13 cellular contexts compared by ENCODE assay signal in genomic region chr17:1435326-1435725, GRCh38.
"Had no signal": no experiment of that assay in that cellular context is flagged by ENCODE, and none has a peak within 500 bp of the region (broad histone marks: within the 10 kb centered on the region; RNA-seq: fewer than 3 reads in every experiment).

No MANE protein-coding gene starts in this region.

- H3K9me3 Mint-ChIP-seq: natural killer cell had no signal

- H3K4me3 Mint-ChIP-seq: natural killer cell, T-helper 17 cell had no signal

- H3K9me3 ChIP-seq: left ventricle myocardium inferior had no signal

- H3K27ac ChIP-seq: coronary artery, left ventricle myocardium inferior had no signal

- H3K27me3 Mint-ChIP-seq: T-helper 17 cell had no signal

- H3K4me3 ChIP-seq: coronary artery, left ventricle myocardium inferior had no signal

- ATAC-seq: natural killer cell, right cardiac atrium, T-helper 17 cell had no signal

- DNase-seq: activated CD4-positive, alpha-beta T cell treated with anti-CD3 and anti-CD28 coated beads for 4 hours; activated CD8-positive, alpha-beta memory T cell treated with anti-CD3 and anti-CD28 coated beads for 24 hours; foreskin fibroblast; hippocampal formation; left ventricle myocardium inferior; natural killer cell; right cardiac atrium; small intestine; stimulated activated CD4-positive, alpha-beta T cell treated with anti-CD3 and anti-CD28 coated beads, Interleukin-4, amount 100 ng/mL, for 4 hours; stimulated activated CD8-positive, alpha-beta memory T cell treated with anti-CD3 and anti-CD28 coated beads, Interleukin-4, amount 100 ng/mL, for 48 hours; stimulated activated naive CD4-positive, alpha-beta T cell treated with Interleukin-2 at 50 U/mL for 16 hours; T-helper 17 cell had no signal

- H3K27ac Mint-ChIP-seq: T-helper 17 cell had no signal
